16 cellular contexts compared by ENCODE assay signal in genomic region chr19:35027851-35028599, GRCh38. TPM values are rescaled to one million over a fixed set of nuclear protein-coding genes. Genes with fewer than 3 reads are reported as not detected.
DNase-seq lines count a peak whose midpoint lies in the region; ATAC-seq and TF ChIP-seq lines count a peak whose summit lies in the region.
"Had no signal": no experiment of that assay in that cellular context is flagged by ENCODE, and none has a peak within 500 bp of the region (broad histone marks: within the 10 kb centered on the region; RNA-seq: fewer than 3 reads in every experiment).

No MANE protein-coding gene starts in this region.

- peaks cover 29% of the 10 kb centered on the region for H3K4me1 Mint-ChIP-seq in central memory CD8-positive, alpha-beta T cell

- H2AFZ ChIP-seq in osteoblast (ENCODE audit: low read length), result no peak overlapping the region

- no peaks in the 10 kb centered on the region for H3K9me3 ChIP-seq in osteoblast (ENCODE audit: low read depth, low read length)
- H3K9me3 ChIP-seq: spleen, testis had no signal

- no peaks in the 10 kb centered on the region for H3K79me2 ChIP-seq in osteoblast (ENCODE audit: insufficient read depth, low read length)

- H3K36me3 ChIP-seq in osteoblast (ENCODE audit: insufficient read depth, low read length), result peaks cover 32% of the 10 kb centered on the region

- DNase-seq in Daoy (ENCODE audit: low read depth), result peak; percentile 66
- DNase-seq in central memory CD8-positive, alpha-beta T cell (ENCODE audit: low spot score in 2 of 2), result no peak
- peak; percentile 88 for DNase-seq in osteoblast (ENCODE audit: insufficient read length, low spot score, missing footprints)
- DNase-seq in effector CD8-positive, alpha-beta T cell (lab: John Stamatoyannopoulos, UW), result no peak
- no peak for DNase-seq in activated naive CD4-positive, alpha-beta T cell treated with anti-CD3 and anti-CD28 coated beads, Interleukin-2, amount 50 U/mL, for 16 hours
- no peak for DNase-seq in HCEC 1CT
- DNase-seq: activated CD4-positive, alpha-beta T cell treated with anti-CD3 and anti-CD28 coated beads for 1 hour; activated T-cell treated with anti-CD3 and anti-CD28 coated beads, Interleukin-2, amount 50 U/mL, for 1 hour; amygdala; effector CD4-positive, alpha-beta T cell; head of caudate nucleus; naive B cell; NCI-H2171 treated with DMSO at 0.1 percent for 48 hours; spleen; testis had no signal

- TF ChIP-seq EP300 in Ishikawa (IDR thresholded peaks at IDR 0.05; ENCODE audit: borderline replicate concordance), result no peak

- no peak for TF ChIP-seq RAD21 in Ishikawa (IDR thresholded peaks at IDR 0.05; ENCODE audit: low read depth)

- H3K27ac Mint-ChIP-seq in central memory CD8-positive, alpha-beta T cell (ENCODE audit: low read depth), result peak overlapping the region; percentile 41

- H3K27me3 Mint-ChIP-seq in central memory CD8-positive, alpha-beta T cell, result peaks cover 12% of the 10 kb centered on the region

- H4K20me1 ChIP-seq in osteoblast (ENCODE audit: insufficient read depth, low read length), result no peaks in the 10 kb centered on the region

- H3K4me3 ChIP-seq in osteoblast (ENCODE audit: insufficient read depth, low read length), result no peak overlapping the region
- H3K4me3 ChIP-seq: spleen, testis had no signal

- peak; percentile 41 for ATAC-seq in central memory CD8-positive, alpha-beta T cell (replicated peaks; ENCODE audit: extremely low read depth, poor library complexity, severe bottlenecking)

- H3K36me3 Mint-ChIP-seq in central memory CD8-positive, alpha-beta T cell (ENCODE audit: insufficient read depth), result peaks cover 25% of the 10 kb centered on the region

- no peak overlapping the region for H3K4me2 ChIP-seq in osteoblast (ENCODE audit: insufficient read depth, low read length)

- peaks cover 5% of the 10 kb centered on the region for H3K4me1 ChIP-seq in osteoblast (ENCODE audit: insufficient read depth, low read length)
- H3K4me1 ChIP-seq: testis had no signal

- H3K9me3 Mint-ChIP-seq in central memory CD8-positive, alpha-beta T cell, result no peaks in the 10 kb centered on the region

- H3K27ac ChIP-seq in osteoblast (ENCODE audit: low read depth, low read length), result no peak overlapping the region
- H3K27ac ChIP-seq: spleen, testis had no signal

- no peak overlapping the region for H3K4me3 Mint-ChIP-seq in central memory CD8-positive, alpha-beta T cell

- no peaks in the 10 kb centered on the region for H3K27me3 ChIP-seq in osteoblast (ENCODE audit: insufficient read depth, low read length)
- H3K27me3 ChIP-seq: testis had no signal

- TF ChIP-seq CTCF in osteoblast (IDR thresholded peaks at IDR 0.05; ENCODE audit: extremely low read depth, low read depth, low read length), result no peak

TF ChIP-seq in Ishikawa, 13 proteins besides CTCF, POLR2A, EP300 and RAD21:
- no peak for TF ChIP-seq TEAD4 (IDR thresholded peaks at IDR 0.05)
- no peak for TF ChIP-seq YY1 (IDR thresholded peaks at IDR 0.05; ENCODE audit: low read depth)
- no peak for TF ChIP-seq FOXM1 (IDR thresholded peaks at IDR 0.05; ENCODE audit: borderline replicate concordance, low read depth)
- TF ChIP-seq TCF12 (IDR thresholded peaks at IDR 0.05; ENCODE audit: low read depth), result no peak
- 0 out of 2 replicates have a peak, but pooled peaks have one; percentile 13 for TF ChIP-seq NFIC (IDR thresholded peaks at IDR 0.05)

RNA-seq across cellular contexts. Expression of gene SCN1B, which starts 2.2 kb away (rescaled TPM):
- total RNA-seq in Daoy (2014; rRNA removed; shearing (Covaris generic)), result 2.9 and 6.6 TPM in 2 replicates
- total RNA-seq in osteoblast, result 4.7 and 5.6 TPM in 2 replicates

RNA-seq across cellular contexts. Expression of gene HPN, which starts 13.5 kb away (rescaled TPM):
- not detected in 2 replicates for total RNA-seq in Daoy (2014; rRNA removed; shearing (Covaris generic))
- under 0.01 and 0.29 TPM in 2 replicates for total RNA-seq in osteoblast

RNA-seq across cellular contexts. Expression of gene GRAMD1A, which starts 27.9 kb away (rescaled TPM):
- total RNA-seq in Daoy (2014; rRNA removed; shearing (Covaris generic)), result 11.6 and 14.1 TPM in 2 replicates
- total RNA-seq in osteoblast, result 29.7 and 33.6 TPM in 2 replicates

Comparison
In these comparisons a context has a peak if more than half of its experiments do, and no peak if none do; other contexts are left out.
1. DNase-seq: peak in Daoy (single experiment) and osteoblast (single experiment); none in central memory CD8-positive, alpha-beta T cell (0 of 2), effector CD8-positive, alpha-beta T cell (single experiment), activated naive CD4-positive, alpha-beta T cell treated with anti-CD3 and anti-CD28 coated beads, Interleukin-2, amount 50 U/mL, for 16 hours (single experiment) and HCEC 1CT (single experiment).